1 cellular context compared by ENCODE assay signal in the genomic region with DNA sequence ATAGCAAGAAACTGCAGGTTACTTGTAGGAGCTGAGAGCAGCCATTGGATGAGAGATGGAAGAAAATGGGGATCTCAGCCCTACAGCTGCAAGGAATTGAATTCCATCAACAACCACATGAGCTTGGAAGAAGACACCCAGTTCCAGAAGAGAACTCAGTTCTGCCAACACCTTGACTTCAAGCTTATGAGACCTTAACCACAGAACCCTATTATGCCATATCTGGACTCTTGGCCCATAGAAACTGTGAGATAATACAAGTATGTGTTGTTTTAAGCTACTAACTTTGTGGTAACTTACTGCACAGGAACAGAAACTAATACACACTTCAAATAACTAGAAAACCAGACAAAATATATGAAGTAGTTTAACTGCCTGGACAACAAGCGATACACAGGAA.
TF ChIP-seq lines count a peak whose summit lies in the region.

No MANE protein-coding gene starts in this region.

TF ChIP-seq in GM12878, 131 proteins besides CTCF, POLR2A, EP300 and RAD21 (continued from another document):
- TF ChIP-seq, protein P1, sequence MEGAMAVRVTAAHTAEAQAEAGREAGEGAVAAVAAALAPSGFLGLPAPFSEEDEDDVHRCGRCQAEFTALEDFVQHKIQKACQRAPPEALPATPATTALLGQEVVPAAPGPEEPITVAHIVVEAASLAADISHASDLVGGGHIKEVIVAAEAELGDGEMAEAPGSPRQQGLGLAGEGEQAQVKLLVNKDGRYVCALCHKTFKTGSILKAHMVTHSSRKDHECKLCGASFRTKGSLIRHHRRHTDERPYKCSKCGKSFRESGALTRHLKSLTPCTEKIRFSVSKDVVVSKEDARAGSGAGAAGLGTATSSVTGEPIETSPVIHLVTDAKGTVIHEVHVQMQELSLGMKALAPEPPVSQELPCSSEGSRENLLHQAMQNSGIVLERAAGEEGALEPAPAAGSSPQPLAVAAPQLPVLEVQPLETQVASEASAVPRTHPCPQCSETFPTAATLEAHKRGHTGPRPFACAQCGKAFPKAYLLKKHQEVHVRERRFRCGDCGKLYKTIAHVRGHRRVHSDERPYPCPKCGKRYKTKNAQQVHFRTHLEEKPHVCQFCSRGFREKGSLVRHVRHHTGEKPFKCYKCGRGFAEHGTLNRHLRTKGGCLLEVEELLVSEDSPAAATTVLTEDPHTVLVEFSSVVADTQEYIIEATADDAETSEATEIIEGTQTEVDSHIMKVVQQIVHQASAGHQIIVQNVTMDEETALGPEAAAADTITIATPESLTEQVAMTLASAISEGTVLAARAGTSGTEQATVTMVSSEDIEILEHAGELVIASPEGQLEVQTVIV (IDR thresholded peaks at IDR 0.05; ENCODE audit: borderline replicate concordance, partially characterized antibody), result no peak
- no peak for TF ChIP-seq SUZ12 (IDR thresholded peaks at IDR 0.05; ENCODE audit: unreplicated experiment)
- TF ChIP-seq, protein P2, sequence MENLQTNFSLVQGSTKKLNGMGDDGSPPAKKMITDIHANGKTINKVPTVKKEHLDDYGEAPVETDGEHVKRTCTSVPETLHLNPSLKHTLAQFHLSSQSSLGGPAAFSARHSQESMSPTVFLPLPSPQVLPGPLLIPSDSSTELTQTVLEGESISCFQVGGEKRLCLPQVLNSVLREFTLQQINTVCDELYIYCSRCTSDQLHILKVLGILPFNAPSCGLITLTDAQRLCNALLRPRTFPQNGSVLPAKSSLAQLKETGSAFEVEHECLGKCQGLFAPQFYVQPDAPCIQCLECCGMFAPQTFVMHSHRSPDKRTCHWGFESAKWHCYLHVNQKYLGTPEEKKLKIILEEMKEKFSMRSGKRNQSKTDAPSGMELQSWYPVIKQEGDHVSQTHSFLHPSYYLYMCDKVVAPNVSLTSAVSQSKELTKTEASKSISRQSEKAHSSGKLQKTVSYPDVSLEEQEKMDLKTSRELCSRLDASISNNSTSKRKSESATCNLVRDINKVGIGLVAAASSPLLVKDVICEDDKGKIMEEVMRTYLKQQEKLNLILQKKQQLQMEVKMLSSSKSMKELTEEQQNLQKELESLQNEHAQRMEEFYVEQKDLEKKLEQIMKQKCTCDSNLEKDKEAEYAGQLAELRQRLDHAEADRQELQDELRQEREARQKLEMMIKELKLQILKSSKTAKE (IDR thresholded peaks at IDR 0.05; ENCODE audit: low read depth, poor library complexity, severe bottlenecking), result no peak
